Comparison of ENCODE assay signal across 28 cellular contexts in the genomic region with DNA sequence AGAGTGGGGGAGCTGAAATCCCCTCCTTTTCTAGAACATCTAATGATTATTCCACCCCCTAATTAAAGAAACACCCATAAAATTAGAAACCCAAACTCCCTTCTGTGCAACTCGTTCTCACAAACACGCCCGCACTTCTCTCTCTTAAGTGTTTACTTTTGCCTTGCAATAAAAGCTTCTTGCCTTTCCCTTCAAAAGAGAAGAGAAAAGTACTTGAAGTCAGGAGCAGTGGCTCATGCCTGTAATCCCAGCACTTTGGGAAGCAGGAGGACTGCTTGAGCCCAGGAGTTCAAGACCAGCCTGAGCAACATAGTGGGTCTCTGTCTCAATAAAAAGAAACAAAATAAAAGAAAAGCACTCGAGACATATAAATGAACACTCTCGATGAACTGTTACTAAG. TPM values are rescaled to one million over a fixed set of nuclear protein-coding genes. Genes with fewer than 3 reads are reported as not detected.
DNase-seq lines count a peak whose midpoint lies in the region; ATAC-seq, FAIRE-seq and TF ChIP-seq lines count a peak whose summit lies in the region.
"Had no signal": no experiment of that assay in that cellular context is flagged by ENCODE, and none has a peak within 500 bp of the region (broad histone marks: within the 10 kb centered on the region; RNA-seq: fewer than 3 reads in every experiment).

No MANE protein-coding gene starts in this region.

- no CpG with 5 or more reads among the region's 5 CpGs for WGBS in trophoblast cell (ENCODE audit: extremely low coverage, insufficient coverage, insufficient read length)

- no peak overlapping the region for H3K4ac ChIP-seq in trophoblast cell (ENCODE audit: low read depth, low read length)

- TF ChIP-seq CTCF in astrocyte (IDR thresholded peaks at IDR 0.05; ENCODE audit: insufficient read depth, low read depth, low read length) = no peak

- DNase-seq in NCI-H345 (lab: John Stamatoyannopoulos, UW) = peak; percentile 26
- DNase-seq in NCI-H345 treated with DMSO at 0.1 percent for 48 hours (lab: John Stamatoyannopoulos, UW; ENCODE audit: unreplicated experiment) = no peak
- peak; percentile 1 for DNase-seq in NCI-H1436 (lab: John Stamatoyannopoulos, UW)
- DNase-seq in astrocyte (ENCODE audit: low read depth) = no peak
- no peak for DNase-seq in trophoblast cell
- DNase-seq: C1 segment of cervical spinal cord; CD4-positive, alpha-beta memory T cell; COR-L47; DND-41; HCEC 1CT; IMR-90; KG1; MM.1S; NCI-H1694 treated with DMSO at 0.1 percent for 48 hours; NCI-H2171; NCI-H226; NCI-H526; NCI-H82; NK-92 treated with Interleukin-12 subunit alpha and Interleukin-12 subunit beta, amount 100 ng/mL, for 24 hours; PC-3; SJCRH30; T-helper 2 cell had no signal

- H2BK5ac ChIP-seq in trophoblast cell (ENCODE audit: low read depth, low read length, poor library complexity) = no peak overlapping the region

- H2AK5ac ChIP-seq in trophoblast cell (ENCODE audit: low read length) = no peak overlapping the region

- H3K27ac ChIP-seq in astrocyte (ENCODE audit: low read depth, low read length) = no peak overlapping the region
- no peak overlapping the region for H3K27ac ChIP-seq in trophoblast cell (ENCODE audit: low read depth, low read length)
- H3K27ac ChIP-seq: SJCRH30 had no signal

- H3K14ac ChIP-seq in trophoblast cell (ENCODE audit: low read length) = no peak overlapping the region

- no peaks in the 10 kb centered on the region for H3K36me3 Mint-ChIP-seq in astrocyte (ENCODE audit: low read depth, unreplicated experiment)
- H3K36me3 Mint-ChIP-seq: CD4-positive, alpha-beta memory T cell had no signal

- no peak overlapping the region for H4K12ac ChIP-seq in trophoblast cell (ENCODE audit: low read depth, low read length)

- no peaks in the 10 kb centered on the region for H3K27me3 ChIP-seq in astrocyte (ENCODE audit: insufficient read depth, low read length)
- H3K27me3 ChIP-seq in trophoblast cell (ENCODE audit: insufficient read depth, low read length) = no peaks in the 10 kb centered on the region
- H3K27me3 ChIP-seq: SJCRH30 had no signal

- no peak overlapping the region for H3K4me3 Mint-ChIP-seq in astrocyte (ENCODE audit: unreplicated experiment)
- H3K4me3 Mint-ChIP-seq: CD4-positive, alpha-beta memory T cell had no signal

- H2BK120ac ChIP-seq in trophoblast cell (ENCODE audit: insufficient read depth, low read length, poor library complexity) = no peak overlapping the region

- peaks cover 4% of the 10 kb centered on the region for H4K20me1 ChIP-seq in astrocyte (ENCODE audit: insufficient read depth, low read length)

- no peak for ATAC-seq in GM19035 (IDR thresholded peaks at IDR 0.05; ENCODE audit: unreplicated experiment)
- ATAC-seq in HG02571 (IDR thresholded peaks at IDR 0.05; ENCODE audit: unreplicated experiment) = no peak
- ATAC-seq: PC-3, SK-N-SH treated with all-trans-retinoic acid at 6 μM for 48 hours had no signal

- H3K79me1 ChIP-seq in trophoblast cell (ENCODE audit: low read length) = no peaks in the 10 kb centered on the region

- H4K91ac ChIP-seq in trophoblast cell (ENCODE audit: low read depth, low read length) = no peak overlapping the region

- H2BK12ac ChIP-seq in trophoblast cell (ENCODE audit: low read length) = no peak overlapping the region

- H3K9me3 ChIP-seq in astrocyte (ENCODE audit: insufficient read depth, low read depth, low read length) = no peaks in the 10 kb centered on the region
- H3K9me3 ChIP-seq in trophoblast cell (ENCODE audit: insufficient read depth, low read depth, low read length) = no peaks in the 10 kb centered on the region
- H3K9me3 ChIP-seq: SJCRH30 had no signal

- H3K9ac ChIP-seq in astrocyte (ENCODE audit: low read length) (no peak overlapping the region), trophoblast cell (ENCODE audit: low read length) (no peak overlapping the region)

- no peak overlapping the region for H4K8ac ChIP-seq in trophoblast cell (ENCODE audit: low read depth, low read length)

- H3K4me2 ChIP-seq in astrocyte (ENCODE audit: low read length) = no peak overlapping the region
- H3K4me2 ChIP-seq in trophoblast cell (ENCODE audit: low read length) = no peak overlapping the region

- H3K27me3 Mint-ChIP-seq in astrocyte (ENCODE audit: low read depth, unreplicated experiment) = peaks cover 5% of the 10 kb centered on the region

- no peak overlapping the region for H3K27ac Mint-ChIP-seq in astrocyte (ENCODE audit: unreplicated experiment)
- H3K27ac Mint-ChIP-seq: CD4-positive, alpha-beta memory T cell had no signal

- H3K9me3 Mint-ChIP-seq in astrocyte (ENCODE audit: unreplicated experiment) = no peaks in the 10 kb centered on the region
- H3K9me3 Mint-ChIP-seq: CD4-positive, alpha-beta memory T cell had no signal

- H3K4me1 ChIP-seq in astrocyte (ENCODE audit: insufficient read depth, low read length) = peaks cover 7% of the 10 kb centered on the region
- H3K4me1 ChIP-seq in trophoblast cell (ENCODE audit: control insufficient read depth in 1 of 2, insufficient read depth in 2 of 2, low read length in 2 of 2) = no peaks in the 10 kb centered on the region

- no peak overlapping the region for H3K18ac ChIP-seq in trophoblast cell (ENCODE audit: low read length)

- H3K36me3 ChIP-seq in astrocyte (ENCODE audit: insufficient read depth, low read length) = no peaks in the 10 kb centered on the region
- no peaks in the 10 kb centered on the region for H3K36me3 ChIP-seq in trophoblast cell (ENCODE audit: control insufficient read depth in 1 of 2, insufficient read depth in 2 of 2, low read length in 2 of 2)
- H3K36me3 ChIP-seq: SJCRH30 had no signal

- peak; percentile 41 for FAIRE-seq in astrocyte (lab: Jason Lieb, UNC)
- FAIRE-seq: GM12892, GM19239, H1 had no signal

- H3K4me1 Mint-ChIP-seq in astrocyte (ENCODE audit: low read depth, unreplicated experiment) = peaks cover 2% of the 10 kb centered on the region

- H3K23ac ChIP-seq in trophoblast cell (ENCODE audit: low read length) = no peak overlapping the region

- H3K4me3 ChIP-seq in astrocyte (ENCODE audit: insufficient read depth, low read depth, low read length) (no peak overlapping the region), trophoblast cell (ENCODE audit: low read depth, low read length) (no peak overlapping the region)
- H3K4me3 ChIP-seq: SJCRH30 had no signal

- H2AFZ ChIP-seq in astrocyte (ENCODE audit: low read depth, low read length) (no peak overlapping the region), trophoblast cell (ENCODE audit: insufficient read depth, low read length, poor library complexity) (no peak overlapping the region)

- peaks cover 11% of the 10 kb centered on the region for H3K79me2 ChIP-seq in astrocyte (ENCODE audit: insufficient read depth, low read length)
- H3K79me2 ChIP-seq in trophoblast cell (ENCODE audit: control insufficient read depth, insufficient read depth, low read length, poor library complexity) = no peaks in the 10 kb centered on the region

RNA-seq across cellular contexts. Expression of gene GPR173, which starts 3.6 kb away (rescaled TPM):
- 8.1 and 8.2 TPM in 2 replicates for total RNA-seq in astrocyte
- polyA plus RNA-seq in trophoblast cell (2013) = 0.15 and 0.16 TPM in 2 replicates
- total RNA-seq: CD4-positive, alpha-beta memory T cell had no signal
- polyA plus RNA-seq: CD4-positive, alpha-beta memory T cell had no signal

RNA-seq across cellular contexts. Expression of gene TSPYL2, which starts 37.2 kb away (rescaled TPM):
- 30.7 and 31.5 TPM in 2 replicates for total RNA-seq in astrocyte
- polyA plus RNA-seq in trophoblast cell (2013) = 22.7 and 22.8 TPM in 2 replicates

RNA-seq across cellular contexts. Expression of gene KANTR, which starts 48.9 kb away (rescaled TPM):
- 5.9 and 6.8 TPM in 2 replicates for total RNA-seq in astrocyte
- 2.6 and 3.0 TPM in 2 replicates for polyA plus RNA-seq in trophoblast cell (2013)

Comparison
In these comparisons a context has a peak if more than half of its experiments do, and no peak if none do; other contexts are left out.
1. DNase-seq: peak in NCI-H345 (single experiment) and NCI-H1436 (single experiment); none in NCI-H345 treated with DMSO at 0.1 percent for 48 hours (single experiment), astrocyte (single experiment) and trophoblast cell (0 of 2).